8 cellular contexts compared by ENCODE assay signal in the genomic region with DNA sequence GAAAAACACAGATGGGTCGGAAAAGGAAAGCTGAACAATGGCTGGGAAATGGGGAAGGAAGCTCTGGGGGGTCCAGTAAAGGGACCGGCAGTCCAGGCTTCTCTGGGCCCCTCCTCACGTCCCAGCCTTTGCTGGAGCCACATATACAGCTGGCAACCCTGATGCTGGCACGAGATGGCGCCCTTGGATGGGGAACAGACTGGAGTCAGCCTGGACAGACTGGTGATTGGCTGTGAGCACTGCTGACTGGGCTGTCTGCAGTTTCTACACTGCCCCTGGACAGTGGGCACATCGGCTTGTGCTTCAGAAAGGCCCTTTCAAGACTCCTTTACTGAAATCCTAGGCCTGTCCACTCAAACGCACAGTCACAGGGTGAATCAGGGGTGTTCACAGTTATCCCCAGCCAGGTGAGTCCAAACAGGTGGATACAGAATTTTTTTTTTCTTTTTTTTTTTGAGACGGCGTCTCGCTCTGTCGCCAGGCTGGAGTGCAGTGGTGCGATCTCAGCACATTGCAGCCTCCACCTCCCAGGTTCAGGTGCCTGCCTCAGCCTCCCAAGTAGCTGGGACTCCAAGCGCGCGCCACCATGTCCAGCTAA. TPM values are rescaled to one million over a fixed set of nuclear protein-coding genes. Genes with fewer than 3 reads are reported as not detected.
DNase-seq lines count a peak whose midpoint lies in the region; ATAC-seq and TF ChIP-seq lines count a peak whose summit lies in the region.

No MANE protein-coding gene starts in this region.

- H3K4me1 ChIP-seq in SK-N-SH (ENCODE audit: control insufficient read depth in 1 of 2, insufficient read depth in 2 of 2, low read depth in 1 of 2, low read length in 1 of 2), result peaks cover 4 to 7% of the 10 kb centered on the region in 2 experiments; a peak in 2 of 4 replicates
- peaks cover 0 to 8% of the 10 kb centered on the region in 2 donors for H3K4me1 ChIP-seq in adrenal gland (replicated peaks in 1 of 2)

- H3K4me2 ChIP-seq in SK-N-SH, result no peak overlapping the region

- TF ChIP-seq RAD21 in SK-N-SH (IDR thresholded peaks at IDR 0.05; ENCODE audit: low read length), result peak; percentile 99

- peak; percentile 84 for TF ChIP-seq CTCF in SK-N-SH (IDR thresholded peaks at IDR 0.05)
- TF ChIP-seq CTCF in adrenal gland (IDR thresholded peaks at IDR 0.05), result peak; percentile 34 to 97 (median 90)

- H3F3A ChIP-seq in SK-N-SH (replicated peaks; ENCODE audit: insufficient read depth), result no peaks in the 10 kb centered on the region

- H3K9me2 ChIP-seq in SK-N-SH, result no peaks in the 10 kb centered on the region

- H3K27ac ChIP-seq in SK-N-SH (ENCODE audit: low read depth in 2 of 2, low read length in 1 of 2), result no peak overlapping the region
- H3K27ac ChIP-seq in adrenal gland, result no peak overlapping the region

- WGBS in SK-N-SH (ENCODE audit: low lambda C conversion rate), result 57% methylated on average over 12 of the region's 15 CpGs
- WGBS in adrenal gland, 4 donors, result 37 to 55% (median 49%) methylated on average over 12 to 15 of the region's 15 CpGs

- no peaks in the 10 kb centered on the region for H4K20me1 ChIP-seq in SK-N-SH (ENCODE audit: insufficient read depth)

- CTCF ChIA-PET in SK-N-SH (lab: Yijun Ruan, JAX), result interaction anchor here (0.6 to 7.0 kb wide), 55 partner anchors 10 to 510 kb away, joined by 3 to 176 read pairs (median 4); a partner anchor contains a TSS

- no peak overlapping the region; a peak in 1 of 4 replicates for H3K4me3 ChIP-seq in SK-N-SH (ENCODE audit: low read depth in 2 of 2, low read length in 1 of 2)
- no peak overlapping the region for H3K4me3 ChIP-seq in adrenal gland

- no peaks in the 10 kb centered on the region for H3K9me3 ChIP-seq in SK-N-SH
- H3K9me3 ChIP-seq in adrenal gland (replicated peaks in 1 of 3), result no peaks in the 10 kb centered on the region

- DNase-seq in GF-D8 (lab: John Stamatoyannopoulos, UW) (peak; percentile 7), NCI-H1105 (lab: John Stamatoyannopoulos, UW) (peak; percentile 62), SK-N-SH (peak; percentile 90), adrenal gland (peak; percentile 86 to 96 (median 92)), left ventricle myocardium superior (peak; percentile 89), renal cortical epithelial cell (ENCODE audit: low read depth) (peak; percentile 54)

- no peak overlapping the region for H3K9ac ChIP-seq in SK-N-SH

- TF ChIP-seq EP300 in SK-N-SH (IDR thresholded peaks at IDR 0.05; ENCODE audit: borderline replicate concordance in 1 of 2, low read depth in 1 of 2, low read length in 1 of 2), result no peak

- H3K27me3 ChIP-seq in SK-N-SH (ENCODE audit: insufficient read depth) (no peaks in the 10 kb centered on the region; the same call in 1 of the 2 replicates), adrenal gland (no peaks in the 10 kb centered on the region)

- intact Hi-C loops in adrenal gland (cut with DNase I) (loop anchor here in 1 of 2 donors (2.0 to 10.0 kb wide), 2 partner anchors 104 to 222 kb away; a partner anchor contains a TSS), left ventricle myocardium superior (cut with micrococcal nuclease) (loop anchor here (10.0 kb wide), 1 partner anchor 214 kb away; a partner anchor contains a TSS)

- H3K79me2 ChIP-seq in SK-N-SH (ENCODE audit: insufficient read depth), result no peaks in the 10 kb centered on the region

- no peak for TF ChIP-seq POLR2A in adrenal gland (IDR thresholded peaks at IDR 0.05)

- H3K36me3 ChIP-seq in SK-N-SH (replicated peaks in 1 of 2; ENCODE audit: control insufficient read depth in 1 of 2, insufficient read depth in 2 of 2, low read length in 1 of 2) (no peaks in the 10 kb centered on the region), adrenal gland (replicated peaks in 1 of 2) (no peaks in the 10 kb centered on the region)

- H2AFZ ChIP-seq in SK-N-SH (ENCODE audit: low read depth), result no peak overlapping the region

- peak; percentile 87 for ATAC-seq in left ventricle myocardium superior
- ATAC-seq in GM19035 (IDR thresholded peaks at IDR 0.05; ENCODE audit: unreplicated experiment), result no peak
- ATAC-seq in GM21529 (IDR thresholded peaks at IDR 0.05; ENCODE audit: unreplicated experiment), result no peak

- POLR2A ChIA-PET in SK-N-SH (lab: Yijun Ruan, JAX), result interaction anchor here (0.6 kb wide), 1 partner anchor 643 kb away, joined by 3 read pairs; no protein-coding TSS in a partner anchor

TF ChIP-seq in SK-N-SH, 30 proteins besides CTCF, POLR2A, EP300 and RAD21:
- TF ChIP-seq SMC3 (IDR thresholded peaks at IDR 0.05; ENCODE audit: low read depth, low read length) (peak; percentile 100), GATA2 (CRISPR knock-in tag; IDR thresholded peaks at IDR 0.05) (no peak), CHD2 (IDR thresholded peaks at IDR 0.05; ENCODE audit: low read length, partially characterized antibody) (peak; percentile 40), NRF1 (IDR thresholded peaks at IDR 0.05; ENCODE audit: low read depth, low read length) (0 out of 2 replicates have a peak, but pooled peaks have one; percentile 28)

RNA-seq across cellular contexts. Expression of a gene that starts 31.1 kb away (rescaled TPM):
- polyA plus RNA-seq in SK-N-SH (2012; rRNA removed) (5.0 and 7.8 TPM in 2 replicates), adrenal gland (10 to 100 TPM; 17.1 to 22.4 (median 20.5) TPM)
- 1.7 and 2.2 TPM in 2 replicates for polyA plus RNA-seq in SK-N-SH (2012; cell fraction: cytosol; rRNA removed)
- polyA plus RNA-seq in SK-N-SH (2012; cell fraction: nucleus; rRNA removed), result 40.6 and 45.3 TPM in 2 replicates
- total RNA-seq in adrenal gland (10 to 100 TPM; 18.4 to 45.7 (median 34.7) TPM), left ventricle myocardium superior (18.4 TPM), renal cortical epithelial cell (4.5 and 15.0 TPM in 2 replicates)

Comparison
In these comparisons a context has a peak if more than half of its experiments do, and no peak if none do; other contexts are left out.
1. DNase-seq: peak in every context shown above with its lines; median percentile 92 in adrenal gland; 90 in SK-N-SH; 89 in left ventricle myocardium superior; 62 in NCI-H1105; 54 in renal cortical epithelial cell; 7 in GF-D8.